Comparison of ENCODE assay signal across 19 cellular contexts in the genomic region with DNA sequence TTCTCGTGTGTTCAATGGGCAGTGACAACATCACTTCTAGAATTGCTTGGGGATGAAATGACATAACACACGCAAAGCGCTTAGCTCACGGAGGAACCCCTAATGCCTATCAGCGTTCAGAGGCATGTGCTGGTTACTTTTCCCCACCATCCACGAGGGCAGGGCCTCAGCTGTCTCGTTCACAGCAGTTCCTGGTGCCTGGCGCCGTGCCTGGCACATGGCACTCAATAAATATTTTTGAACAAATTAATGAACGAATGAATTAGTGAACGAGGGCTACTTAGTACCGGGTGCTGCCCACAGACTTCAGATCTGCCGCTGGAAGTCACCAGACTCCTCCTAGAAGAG. TPM values are rescaled to one million over a fixed set of nuclear protein-coding genes. Genes with fewer than 3 reads are reported as not detected.
DNase-seq lines count a peak whose midpoint lies in the region; ATAC-seq and TF ChIP-seq lines count a peak whose summit lies in the region.
"Had no signal": no experiment of that assay in that cellular context is flagged by ENCODE, and none has a peak within 500 bp of the region (broad histone marks: within the 10 kb centered on the region; RNA-seq: fewer than 3 reads in every experiment).

No MANE protein-coding gene starts in this region.

- WGBS in SK-N-SH (ENCODE audit: low lambda C conversion rate), result 76% methylated on average over 13 of the region's 13 CpGs
- 75% methylated on average over 13 of the region's 13 CpGs for WGBS in mesenchymal stem cell
- WGBS in suprapubic skin, result 49% methylated on average over 13 of the region's 13 CpGs

- peak overlapping the region; percentile 83 for H2BK120ac ChIP-seq in mesenchymal stem cell (ENCODE audit: low read depth, low read length)

- TF ChIP-seq CTCF in SK-N-SH (IDR thresholded peaks at IDR 0.05) (no peak), suprapubic skin (IDR thresholded peaks at IDR 0.05) (no peak)

- intact Hi-C loops in naive thymus-derived CD4-positive, alpha-beta T cell (cut with micrococcal nuclease), result no loop called here

- H2BK15ac ChIP-seq in mesenchymal stem cell (ENCODE audit: low read depth, poor library complexity, severe bottlenecking), result no peak overlapping the region

- H2BK12ac ChIP-seq in mesenchymal stem cell (ENCODE audit: low read length in 2 of 2), result peak overlapping the region; percentile 51 to 87

- no peak overlapping the region for H3K23ac ChIP-seq in mesenchymal stem cell (ENCODE audit: low read length in 2 of 2)

- H3K9me2 ChIP-seq in SK-N-SH, result no peaks in the 10 kb centered on the region

- H2BK5ac ChIP-seq in mesenchymal stem cell (ENCODE audit: low read depth, low read length, poor library complexity, severe bottlenecking), result peak overlapping the region; percentile 81

- peak overlapping the region; percentile 49 to 67 for H3K18ac ChIP-seq in mesenchymal stem cell (ENCODE audit: low read depth in 1 of 2, low read length in 2 of 2)

- POLR2A ChIA-PET in SK-N-SH (lab: Yijun Ruan, JAX), result interaction anchor here (1.2 kb wide), 1 partner anchor 14 kb away, joined by 4 read pairs; no protein-coding TSS in a partner anchor
- POLR2A ChIA-PET in naive thymus-derived CD4-positive, alpha-beta T cell (lab: Charles Lee), result no interaction called here

- H3K27ac Mint-ChIP-seq in naive thymus-derived CD4-positive, alpha-beta T cell, result no peak overlapping the region
- H3K27ac Mint-ChIP-seq: activated CD4-positive, alpha-beta T cell treated with anti-CD3 and anti-CD28 coated beads for 36 hours; T-helper 17 cell had no signal

- no peaks in the 10 kb centered on the region for H3K27me3 Mint-ChIP-seq in naive thymus-derived CD4-positive, alpha-beta T cell
- H3K27me3 Mint-ChIP-seq: activated CD4-positive, alpha-beta T cell treated with anti-CD3 and anti-CD28 coated beads for 36 hours; T-helper 17 cell had no signal

- H3K27me3 ChIP-seq in SK-N-SH (ENCODE audit: insufficient read depth) (no peaks in the 10 kb centered on the region), SJSA1 (replicated peaks) (no peaks in the 10 kb centered on the region), mesenchymal stem cell (ENCODE audit: control insufficient read depth in 1 of 2, insufficient read depth in 1 of 2, low read length in 2 of 2) (no peaks in the 10 kb centered on the region), suprapubic skin (no peaks in the 10 kb centered on the region)
- H3K27me3 ChIP-seq in naive thymus-derived CD4-positive, alpha-beta T cell (ENCODE audit: control insufficient read depth in 2 of 2, insufficient read depth in 2 of 2, low read length in 2 of 2), result no peaks in the 10 kb centered on the region

- no peaks in the 10 kb centered on the region for H3K79me2 ChIP-seq in SK-N-SH (ENCODE audit: insufficient read depth)

- H3K4ac ChIP-seq in mesenchymal stem cell (ENCODE audit: low read depth in 1 of 2, low read length in 2 of 2), result peak overlapping the region; percentile 75 to 85

- TF ChIP-seq EP300 in SK-N-SH (IDR thresholded peaks at IDR 0.05; ENCODE audit: borderline replicate concordance in 1 of 2, low read depth in 1 of 2, low read length in 1 of 2) (no peak), suprapubic skin (IDR thresholded peaks at IDR 0.05) (no peak)

- H3K79me1 ChIP-seq in mesenchymal stem cell (replicated peaks; ENCODE audit: low read length, poor library complexity, severe bottlenecking), result no peaks in the 10 kb centered on the region

- no peak overlapping the region; the same call in 1 of the 2 replicates for H3K9ac ChIP-seq in SK-N-SH
- peak overlapping the region; percentile 71 for H3K9ac ChIP-seq in mesenchymal stem cell (ENCODE audit: low read length)

- no peak for TF ChIP-seq RAD21 in SK-N-SH (IDR thresholded peaks at IDR 0.05; ENCODE audit: low read length)

- H3K4me3 ChIP-seq in SK-N-SH (ENCODE audit: low read depth in 2 of 2, low read length in 1 of 2) (no peak overlapping the region), SJSA1 (no peak overlapping the region), mesenchymal stem cell (ENCODE audit: insufficient read depth in 1 of 2, low read depth in 1 of 2, low read length in 2 of 2) (no peak overlapping the region), suprapubic skin (no peak overlapping the region)
- H3K4me3 ChIP-seq in naive thymus-derived CD4-positive, alpha-beta T cell (ENCODE audit: low read length), result no peak overlapping the region
- H3K4me3 ChIP-seq: mucosa of descending colon, PC-9 had no signal

- no peaks in the 10 kb centered on the region for H3K9me3 ChIP-seq in SK-N-SH
- no peaks in the 10 kb centered on the region for H3K9me3 ChIP-seq in SJSA1 (replicated peaks)
- H3K9me3 ChIP-seq in mesenchymal stem cell (ENCODE audit: control insufficient read depth, low read length), result no peaks in the 10 kb centered on the region
- H3K9me3 ChIP-seq in suprapubic skin, result no peaks in the 10 kb centered on the region
- H3K9me3 ChIP-seq in naive thymus-derived CD4-positive, alpha-beta T cell (ENCODE audit: control insufficient read depth in 2 of 3, low read length in 3 of 3), result no peaks in the 10 kb centered on the region
- H3K9me3 ChIP-seq: mucosa of descending colon had no signal

- H2AFZ ChIP-seq in SK-N-SH (ENCODE audit: low read depth) (0 out of 2 replicates have a peak overlapping the region, but pooled peaks have one; percentile 49), mesenchymal stem cell (ENCODE audit: low read depth, low read length) (no peak overlapping the region)
- H2AFZ ChIP-seq: PC-9 had no signal

- peak overlapping the region; percentile 89 for H4K8ac ChIP-seq in mesenchymal stem cell (ENCODE audit: low read length)

- H2AK5ac ChIP-seq in mesenchymal stem cell (ENCODE audit: low read length, severe bottlenecking), result peak overlapping the region; percentile 14

- H3K36me3 ChIP-seq in SK-N-SH (replicated peaks in 1 of 2; ENCODE audit: control insufficient read depth in 1 of 2, insufficient read depth in 2 of 2, low read length in 1 of 2) (no peaks in the 10 kb centered on the region), SJSA1 (no peaks in the 10 kb centered on the region), mesenchymal stem cell (ENCODE audit: control insufficient read depth in 1 of 2, insufficient read depth in 2 of 2, low read depth in 1 of 2, low read length in 2 of 2) (no peaks in the 10 kb centered on the region), suprapubic skin (no peaks in the 10 kb centered on the region)
- no peaks in the 10 kb centered on the region for H3K36me3 ChIP-seq in naive thymus-derived CD4-positive, alpha-beta T cell (ENCODE audit: control insufficient read depth in 2 of 3, insufficient read depth in 3 of 3, low read length in 3 of 3)

- H3K4me1 ChIP-seq in SK-N-SH (ENCODE audit: control insufficient read depth in 1 of 2, insufficient read depth in 2 of 2, low read depth in 1 of 2, low read length in 1 of 2), result peaks cover 17 to 22% of the 10 kb centered on the region in 2 experiments; a peak in 3 of 4 replicates
- peaks cover 48% of the 10 kb centered on the region for H3K4me1 ChIP-seq in SJSA1 (replicated peaks)
- peaks cover 30% of the 10 kb centered on the region for H3K4me1 ChIP-seq in mesenchymal stem cell (ENCODE audit: control insufficient read depth, insufficient read depth, low read depth, low read length)
- H3K4me1 ChIP-seq in suprapubic skin, result peaks cover 47% of the 10 kb centered on the region
- no peaks in the 10 kb centered on the region for H3K4me1 ChIP-seq in naive thymus-derived CD4-positive, alpha-beta T cell (ENCODE audit: control insufficient read depth in 2 of 2, insufficient read depth in 2 of 2, low read length in 2 of 2)

- CTCF ChIA-PET in SK-N-SH (lab: Yijun Ruan, JAX), result interaction anchor here (1.0 to 5.5 kb wide), 6 partner anchors 10 to 295 kb away, joined by 4 to 48 read pairs (median 4); no protein-coding TSS in a partner anchor
- CTCF ChIA-PET in naive thymus-derived CD4-positive, alpha-beta T cell (lab: Charles Lee), result interaction anchor here (0.9 kb wide), 1 partner anchor 12 kb away, joined by 3 read pairs; no protein-coding TSS in a partner anchor

- no peaks in the 10 kb centered on the region for H3K9me3 Mint-ChIP-seq in naive thymus-derived CD4-positive, alpha-beta T cell

- H3F3A ChIP-seq in SK-N-SH (replicated peaks; ENCODE audit: insufficient read depth), result peaks cover 16% of the 10 kb centered on the region

- no peak overlapping the region for H3K4me3 Mint-ChIP-seq in naive thymus-derived CD4-positive, alpha-beta T cell
- H3K4me3 Mint-ChIP-seq: activated CD4-positive, alpha-beta T cell treated with anti-CD3 and anti-CD28 coated beads for 36 hours; T-helper 17 cell had no signal

- H4K20me1 ChIP-seq in SK-N-SH (ENCODE audit: insufficient read depth), result no peaks in the 10 kb centered on the region

- ATAC-seq in SK-N-SH treated with all-trans-retinoic acid at 6 μM for 48 hours (no peak), GM19351 (IDR thresholded peaks at IDR 0.05; ENCODE audit: unreplicated experiment) (no peak)
- ATAC-seq in naive thymus-derived CD4-positive, alpha-beta T cell, result no peak
- ATAC-seq: T-helper 17 cell had no signal

- H3K4me1 Mint-ChIP-seq in naive thymus-derived CD4-positive, alpha-beta T cell, result peaks cover 0 to 10% (median 9%) of the 10 kb centered on the region in 7 donors

- H3K4me2 ChIP-seq in SK-N-SH (peak overlapping the region; percentile 62; the same call in 1 of the 2 replicates), mesenchymal stem cell (ENCODE audit: low read length, poor library complexity, severe bottlenecking) (no peak overlapping the region)
- H3K4me2 ChIP-seq: PC-9 had no signal

- peak overlapping the region in 1 of 2 experiments; percentile 68 for H3K14ac ChIP-seq in mesenchymal stem cell (ENCODE audit: low read length in 2 of 2)

- no peaks in the 10 kb centered on the region for H3K36me3 Mint-ChIP-seq in naive thymus-derived CD4-positive, alpha-beta T cell

- H3K27ac ChIP-seq in SK-N-SH (ENCODE audit: low read depth in 2 of 2, low read length in 1 of 2), result peak overlapping the region; percentile 54 to 64
- peak overlapping the region; percentile 98 for H3K27ac ChIP-seq in SJSA1
- H3K27ac ChIP-seq in mesenchymal stem cell (ENCODE audit: low read length, poor library complexity, severe bottlenecking), result peak overlapping the region; percentile 76
- H3K27ac ChIP-seq in suprapubic skin, result peak overlapping the region; percentile 36
- no peak overlapping the region for H3K27ac ChIP-seq in naive thymus-derived CD4-positive, alpha-beta T cell (ENCODE audit: low read depth, low read length)
- H3K27ac ChIP-seq: PC-9 had no signal

- H4K91ac ChIP-seq in mesenchymal stem cell (ENCODE audit: low read length), result peak overlapping the region; percentile 75

- no peak for DNase-seq in SK-N-SH
- no peak for DNase-seq in SJSA1 (ENCODE audit: low read depth in 1 of 2, low spot score in 2 of 2)
- no peak for DNase-seq in mesenchymal stem cell
- no peak for DNase-seq in suprapubic skin (ENCODE audit: low spot score in 2 of 2)
- no peak for DNase-seq in stimulated activated CD4-positive, alpha-beta T cell treated with anti-CD3 and anti-CD28 coated beads, Interleukin-15, amount 100 ng/mL, for 24 hours
- DNase-seq in naive thymus-derived CD4-positive, alpha-beta T cell, result no peak
- DNase-seq: ACHN; activated T-cell treated with anti-CD3 and anti-CD28 coated beads, Interleukin-2, amount 50 U/mL, for 1 hour; Caco-2; mucosa of descending colon; MV-4-11; NCI-H345; PC-9; T-helper 17 cell had no signal

- TF ChIP-seq POLR2A in suprapubic skin (IDR thresholded peaks at IDR 0.05), result no peak

RNA-seq across cellular contexts. Expression of gene CIBAR2, which starts 14.1 kb away (rescaled TPM):
- polyA plus RNA-seq in SK-N-SH (2012; rRNA removed), result 0.15 and 0.24 TPM in 2 replicates
- polyA plus RNA-seq in SK-N-SH (2012; cell fraction: cytosol; rRNA removed), result 0.17 and 0.23 TPM in 2 replicates
- polyA plus RNA-seq in SK-N-SH (2012; cell fraction: nucleus; rRNA removed), result 0.39 and 0.51 TPM in 2 replicates
- total RNA-seq in SJSA1 (2014; rRNA removed; shearing (Covaris generic)), result 0.05 TPM in 1 of 2 replicates, not detected in the other
- polyA plus RNA-seq in mesenchymal stem cell (2013, experiment 1 of 2), result 0.03 TPM
- polyA plus RNA-seq in mesenchymal stem cell (2013, experiment 2 of 2), result 0.07 TPM
- not detected for total RNA-seq in suprapubic skin
- total RNA-seq in naive thymus-derived CD4-positive, alpha-beta T cell, result not detected
- not detected for polyA plus RNA-seq in naive thymus-derived CD4-positive, alpha-beta T cell
- total RNA-seq: activated CD4-positive, alpha-beta T cell treated with anti-CD3 and anti-CD28 coated beads for 36 hours; Caco-2; fibroblast of villous mesenchyme; mucosa of descending colon; PC-9; subcutaneous adipose tissue; T-helper 17 cell had no signal
